Comparison of ENCODE assay signal across 8 cellular contexts in genomic region chr20:59895908-59896307, GRCh38. TPM values are rescaled to one million over a fixed set of nuclear protein-coding genes. Genes with fewer than 3 reads are reported as not detected.
"Had no signal": no experiment of that assay in that cellular context is flagged by ENCODE, and none has a peak within 500 bp of the region (broad histone marks: within the 10 kb centered on the region; RNA-seq: fewer than 3 reads in every experiment).

No MANE protein-coding gene starts in this region.

- H3K27ac ChIP-seq: GM23248, HL-60 had no signal

- ATAC-seq: HCT116, HepG2 had no signal

- H2AFZ ChIP-seq: GM23248 had no signal

- DNase-seq: GM23248, GOT3, H7, HFFc6 had no signal

- H3K36me3 ChIP-seq: HAP-1 had no signal

- FAIRE-seq: HepG2 had no signal

- H3K9me3 ChIP-seq: HAP-1 had no signal

- H3K4me3 ChIP-seq: GM23248, HAP-1 had no signal

RNA-seq across cellular contexts. Expression of gene SYCP2, which starts 37.5 kb away (rescaled TPM):
- total RNA-seq: H7 had no signal
